ENCODE assay signal across 20 cellular contexts in genomic region chr1:226589008-226589733, GRCh38. TPM values are rescaled to one million over a fixed set of nuclear protein-coding genes. Genes with fewer than 3 reads are reported as not detected.
DNase-seq lines count a peak whose midpoint lies in the region; TF ChIP-seq lines count a peak whose summit lies in the region.
"Had no signal": no experiment of that assay in that cellular context is flagged by ENCODE, and none has a peak within 500 bp of the region (broad histone marks: within the 10 kb centered on the region; RNA-seq: fewer than 3 reads in every experiment).

No MANE protein-coding gene starts in this region.

- no peak overlapping the region for H3K4me3 Mint-ChIP-seq in type B pancreatic cell
- H3K4me3 Mint-ChIP-seq: activated naive CD8-positive, alpha-beta T cell; activated T-helper 1 cell treated with anti-CD3 and anti-CD28 coated beads, Interleukin-12 subunit alpha, Interleukin-12 subunit beta, Interleukin-2, Interleukin-4 antibody, amounts not matched to agents 30 ng/mL and 10 ng/mL and 1 ng/mL, durations not matched to agents 14 hours and 24 hours and 36 hours; HFFc6 had no signal

- H3K27ac Mint-ChIP-seq in type B pancreatic cell: no peak overlapping the region
- H3K27ac Mint-ChIP-seq: activated naive CD8-positive, alpha-beta T cell; activated T-helper 1 cell treated with anti-CD3 and anti-CD28 coated beads, Interleukin-12 subunit alpha, Interleukin-12 subunit beta, Interleukin-2, Interleukin-4 antibody, amounts not matched to agents 30 ng/mL and 10 ng/mL and 1 ng/mL, durations not matched to agents 14 hours and 24 hours and 36 hours; HFFc6 had no signal

- H3K36me3 ChIP-seq in stomach: no peaks in the 10 kb centered on the region

- no peaks in the 10 kb centered on the region for H3K27me3 Mint-ChIP-seq in type B pancreatic cell
- H3K27me3 Mint-ChIP-seq: activated naive CD8-positive, alpha-beta T cell had no signal

- H3K4me1 Mint-ChIP-seq in type B pancreatic cell (ENCODE audit: unreplicated experiment): peaks cover 4% of the 10 kb centered on the region

- H3K4me1 ChIP-seq in stomach: no peaks in the 10 kb centered on the region

- H3K27me3 ChIP-seq in stomach: no peaks in the 10 kb centered on the region

- intact Hi-C loops in stomach (cut with DNase I; ENCODE audit: low total_unique reads): no loop called here

- peak; percentile 76 for DNase-seq in NCI-H524 treated with DMSO at 0.1 percent for 48 hours (lab: John Stamatoyannopoulos, UW)
- peak; percentile 58 for DNase-seq in fibroblast of pulmonary artery (ENCODE audit: low read depth)
- DNase-seq in kidney tubule cell (ENCODE audit: low spot score): peak; percentile 22
- no peak for DNase-seq in stomach
- no peak for DNase-seq in NCI-H2227 (lab: John Stamatoyannopoulos, UW; ENCODE audit: unreplicated experiment)
- DNase-seq in type B pancreatic cell (ENCODE audit: extremely low spot score, unreplicated experiment): no peak
- no peak for DNase-seq in NCI-H187 treated with DMSO at 0.1 percent for 48 hours (lab: John Stamatoyannopoulos, UW)
- DNase-seq: activated CD4-positive, alpha-beta T cell treated with anti-CD3 and anti-CD28 coated beads for 1 hour; HFFc6; hypothalamus; mucosa of descending colon; NCI-H1092; stimulated activated CD4-positive, alpha-beta T cell treated with anti-CD3 and anti-CD28 coated beads, Interleukin-4, amount 100 ng/mL, for 1 hour; T-helper 9 cell had no signal

- no peaks in the 10 kb centered on the region for H3K36me3 Mint-ChIP-seq in type B pancreatic cell
- H3K36me3 Mint-ChIP-seq: activated naive CD8-positive, alpha-beta T cell had no signal

- whole genome bisulfite sequencing in stomach, 5 donors: 58 to 73% (median 68%) methylated on average over 11 of the region's 11 CpGs

- no peaks in the 10 kb centered on the region for H3K9me3 ChIP-seq in stomach
- H3K9me3 ChIP-seq: mucosa of descending colon had no signal

- H3K9me3 Mint-ChIP-seq in type B pancreatic cell: no peaks in the 10 kb centered on the region
- H3K9me3 Mint-ChIP-seq: activated T-helper 1 cell treated with anti-CD3 and anti-CD28 coated beads, Interleukin-12 subunit alpha, Interleukin-12 subunit beta, Interleukin-2, Interleukin-4 antibody, amounts not matched to agents 30 ng/mL and 10 ng/mL and 1 ng/mL, durations not matched to agents 14 hours and 24 hours and 36 hours; HFFc6 had no signal

- peak overlapping the region in 3 of 5 donors; percentile 20 to 58 (median 28) for H3K27ac ChIP-seq in stomach
- H3K27ac ChIP-seq: SK-N-MC had no signal

- no peak for TF ChIP-seq EP300 in stomach (IDR thresholded peaks at IDR 0.05)

- TF ChIP-seq CTCF in fibroblast of pulmonary artery (IDR thresholded peaks at IDR 0.05; ENCODE audit: low read length, missing control alignments) (no peak), stomach (IDR thresholded peaks at IDR 0.05) (no peak), type B pancreatic cell (conservative IDR thresholded peaks at IDR 0.05) (no peak)

- no peak overlapping the region for H3K4me3 ChIP-seq in fibroblast of pulmonary artery (replicated peaks; ENCODE audit: low read depth, low read length)
- H3K4me3 ChIP-seq in stomach: no peak overlapping the region
- H3K4me3 ChIP-seq: mucosa of descending colon, SK-N-MC had no signal

- TF ChIP-seq POLR2A in stomach (IDR thresholded peaks at IDR 0.05): no peak

RNA-seq across cellular contexts. Expression of gene STUM, which starts 40.6 kb away (rescaled TPM):
- total RNA-seq in stomach (1 to 10 TPM in 3 of 5 donors, under 1 TPM in 2; under 0.01 to 2.8 (median 1.8) TPM), type B pancreatic cell (ENCODE audit: low replicate concordance) (2.2 and 2.8 TPM in 2 replicates)
- 1 to 10 TPM in 2 of 3 donors, under 1 TPM in 1; 0.56 to 2.0 (median 1.2) TPM for polyA plus RNA-seq in stomach
- total RNA-seq: activated CD8-positive, alpha-beta memory T cell treated with anti-CD3 and anti-CD28 coated beads for 36 hours; activated T-helper 1 cell treated with anti-CD3 and anti-CD28 coated beads, Interleukin-12 subunit alpha, Interleukin-12 subunit beta, Interleukin-2, Interleukin-4 antibody, amounts not matched to agents 30 ng/mL and 10 ng/mL and 1 ng/mL, durations not matched to agents 14 hours and 24 hours and 36 hours; bronchial epithelial cell; HFFc6; HT-29 had no signal

Comparison
In these comparisons a context has a peak if more than half of its experiments do, and no peak if none do; other contexts are left out.
1. DNase-seq: peak in NCI-H524 treated with DMSO at 0.1 percent for 48 hours (single experiment), fibroblast of pulmonary artery (single experiment) and kidney tubule cell (single experiment); none in stomach (single experiment), NCI-H2227 (single experiment), type B pancreatic cell (single experiment) and NCI-H187 treated with DMSO at 0.1 percent for 48 hours (single experiment).